ENCODE assay signal across 8 cellular contexts in genomic region chr7:91034459-91035368, GRCh38.
DNase-seq lines count a peak whose midpoint lies in the region; ATAC-seq, FAIRE-seq and TF ChIP-seq lines count a peak whose summit lies in the region.

No MANE protein-coding gene starts in this region.

- H3F3A ChIP-seq in SK-N-SH (replicated peaks; ENCODE audit: insufficient read depth) = no peaks in the 10 kb centered on the region

- no peak overlapping the region for H3K9ac ChIP-seq in SK-N-SH

- peak; percentile 96 for TF ChIP-seq RAD21 in SK-N-SH (IDR thresholded peaks at IDR 0.05; ENCODE audit: low read length)

- TF ChIP-seq CTCF in CD14-positive monocyte (IDR thresholded peaks at IDR 0.05) (peak; percentile 48), SK-N-SH (IDR thresholded peaks at IDR 0.05) (peak; percentile 96), pancreas (IDR thresholded peaks at IDR 0.05) (peak; percentile 42 to 60 (median 48))

- DNase-seq in CD14-positive monocyte (ENCODE audit: low spot score) (no peak), GM19240 (ENCODE audit: insufficient read length, low spot score) (peak; percentile 15), NCI-H1105 (lab: John Stamatoyannopoulos, UW) (peak; percentile 75), SK-N-SH (peak; percentile 76), fibroblast of the conjunctiva (ENCODE audit: low read depth) (peak; percentile 55), pancreas (peak in 4 of 6 donors; percentile 43 to 81 (median 70)), KG1 (lab: John Stamatoyannopoulos, UW) (no peak)

- H3K4me1 Mint-ChIP-seq in CD14-positive monocyte = no peaks in the 10 kb centered on the region

- peak; percentile 87 to 96 (median 94) for ATAC-seq in pancreas
- ATAC-seq in HG03196 (IDR thresholded peaks at IDR 0.05; ENCODE audit: unreplicated experiment) = no peak

- H3K79me2 ChIP-seq in SK-N-SH (ENCODE audit: insufficient read depth) = no peaks in the 10 kb centered on the region

- peaks cover 0 to 2% (median 0%) of the 10 kb centered on the region in 7 donors for H3K9me3 Mint-ChIP-seq in CD14-positive monocyte

- no peaks in the 10 kb centered on the region for H3K9me2 ChIP-seq in SK-N-SH

- H3K4me3 ChIP-seq in SK-N-SH (ENCODE audit: low read depth in 2 of 2, low read length in 1 of 2) (no peak overlapping the region; a peak in 1 of 4 replicates), pancreas (no peak overlapping the region)

- H3K27ac ChIP-seq in SK-N-SH (ENCODE audit: low read depth in 2 of 2, low read length in 1 of 2) (peak overlapping the region; percentile 5 to 17; a peak in 2 of 4 replicates), pancreas (no peak overlapping the region)

- intact Hi-C loops in CD14-positive monocyte (cut with micrococcal nuclease) (loop anchor here in 1 of 2 donors (10.0 kb wide), 1 partner anchor 580 kb away; no protein-coding TSS in a partner anchor), pancreas (cut with DNase I) (loop anchor here in 1 of 3 donors (10.0 kb wide), 2 partner anchors 330 to 580 kb away; no protein-coding TSS in a partner anchor)

- TF ChIP-seq EP300 in SK-N-SH (IDR thresholded peaks at IDR 0.05; ENCODE audit: borderline replicate concordance in 1 of 2, low read depth in 1 of 2, low read length in 1 of 2) = peak in 1 of 2 experiments; percentile 54; a peak in 2 of 4 replicates

- POLR2A ChIA-PET in SK-N-SH (lab: Yijun Ruan, JAX) = interaction anchor here (1.4 kb wide), 1 partner anchor 579 kb away, joined by 5 read pairs; no protein-coding TSS in a partner anchor

- WGBS in SK-N-SH (ENCODE audit: low lambda C conversion rate) = 63% methylated on average over 1 of the region's 1 CpG
- WGBS in pancreas, 2 donors = 21 to 23% methylated on average over 1 of the region's 1 CpG

- CTCF ChIA-PET in SK-N-SH (lab: Yijun Ruan, JAX) = interaction anchor here (0.6 to 6.0 kb wide), 118 partner anchors 10 to 1553 kb away, joined by 3 to 100 read pairs (median 4); partner anchors contain the start of genes AKAP9, CDK14, PTTG1IP2 and STEAP1

- peaks cover 0 to 1% (median 0%) of the 10 kb centered on the region in 3 donors for H3K27me3 Mint-ChIP-seq in CD14-positive monocyte (ENCODE audit: low read depth in 3 of 3)

- H2AFZ ChIP-seq in SK-N-SH (ENCODE audit: low read depth) = no peak overlapping the region

- H4K20me1 ChIP-seq in SK-N-SH (ENCODE audit: insufficient read depth) = no peaks in the 10 kb centered on the region

- H3K9me3 ChIP-seq in SK-N-SH (no peaks in the 10 kb centered on the region), pancreas (no peaks in the 10 kb centered on the region)

- no peak for FAIRE-seq in pancreas (lab: Jason Lieb, UNC)

- no peak overlapping the region for H3K27ac Mint-ChIP-seq in CD14-positive monocyte

- H3K36me3 ChIP-seq in SK-N-SH (replicated peaks in 1 of 2; ENCODE audit: control insufficient read depth in 1 of 2, insufficient read depth in 2 of 2, low read length in 1 of 2) (peaks cover 0 to 20% of the 10 kb centered on the region in 2 experiments), pancreas (no peaks in the 10 kb centered on the region)

- H3K36me3 Mint-ChIP-seq in CD14-positive monocyte = peaks cover 0 to 2% of the 10 kb centered on the region in 2 donors

- H3K4me3 Mint-ChIP-seq in CD14-positive monocyte = no peak overlapping the region

- no peaks in the 10 kb centered on the region for H3K27me3 ChIP-seq in SK-N-SH (ENCODE audit: insufficient read depth)
- H3K27me3 ChIP-seq in pancreas = no peaks in the 10 kb centered on the region

- H3K4me1 ChIP-seq in SK-N-SH (ENCODE audit: control insufficient read depth in 1 of 2, insufficient read depth in 2 of 2, low read depth in 1 of 2, low read length in 1 of 2) (peaks cover 0 to 6% of the 10 kb centered on the region in 2 experiments; a peak in 2 of 4 replicates), pancreas (peaks cover 0 to 10% (median 9%) of the 10 kb centered on the region in 3 donors)

- H3K4me2 ChIP-seq in SK-N-SH = no peak overlapping the region

TF ChIP-seq in SK-N-SH, 30 proteins besides CTCF, POLR2A, EP300 and RAD21:
- no peak for TF ChIP-seq ZBTB33 (IDR thresholded peaks at IDR 0.05; ENCODE audit: borderline replicate concordance, low read depth)
- TF ChIP-seq CHD2 (IDR thresholded peaks at IDR 0.05; ENCODE audit: low read length, partially characterized antibody) = peak; percentile 43
- peak; percentile 90 for TF ChIP-seq SMC3 (IDR thresholded peaks at IDR 0.05; ENCODE audit: low read depth, low read length)
- no peak for TF ChIP-seq SIN3A (IDR thresholded peaks at IDR 0.05; ENCODE audit: borderline replicate concordance, low read depth, low read length)
- no peak for TF ChIP-seq EZH2phosphoT487 (IDR thresholded peaks at IDR 0.05; ENCODE audit: borderline replicate concordance, low read depth)
- TF ChIP-seq FOSL2 (IDR thresholded peaks at IDR 0.05; ENCODE audit: borderline replicate concordance, low read depth) = no peak
- 0 out of 2 replicates have a peak, but pooled peaks have one; percentile 14 for TF ChIP-seq TCF12 (IDR thresholded peaks at IDR 0.05)
- no peak for TF ChIP-seq IRF3 (IDR thresholded peaks at IDR 0.05; ENCODE audit: low read depth, low read length)
- peak; percentile 5; the same call in 1 of the 2 replicates for TF ChIP-seq PBX3 (IDR thresholded peaks at IDR 0.05)
- TF ChIP-seq ELF1 (IDR thresholded peaks at IDR 0.05) = no peak
- TF ChIP-seq GATA2 (CRISPR knock-in tag; IDR thresholded peaks at IDR 0.05) = peak; percentile 65
- TF ChIP-seq USF1 (IDR thresholded peaks at IDR 0.05; ENCODE audit: borderline replicate concordance, low read depth) = no peak
TF ChIP-seq in SK-N-SH: peak in this region for 5.

Comparison
In these comparisons a context has a peak if more than half of its experiments do, and no peak if none do; other contexts are left out.
1. DNase-seq: peak in GM19240 (single experiment), NCI-H1105 (single experiment), SK-N-SH (single experiment), fibroblast of the conjunctiva (single experiment) and pancreas (4 of 6); none in CD14-positive monocyte (single experiment) and KG1 (single experiment).
2. H3K27ac ChIP-seq: peak in SK-N-SH (2 of 2); none in pancreas (0 of 4).
3. Peak in every context shown above with its lines, with median percentiles within 50 percentile points of each other: CTCF ChIP-seq.